In the genomic region with DNA sequence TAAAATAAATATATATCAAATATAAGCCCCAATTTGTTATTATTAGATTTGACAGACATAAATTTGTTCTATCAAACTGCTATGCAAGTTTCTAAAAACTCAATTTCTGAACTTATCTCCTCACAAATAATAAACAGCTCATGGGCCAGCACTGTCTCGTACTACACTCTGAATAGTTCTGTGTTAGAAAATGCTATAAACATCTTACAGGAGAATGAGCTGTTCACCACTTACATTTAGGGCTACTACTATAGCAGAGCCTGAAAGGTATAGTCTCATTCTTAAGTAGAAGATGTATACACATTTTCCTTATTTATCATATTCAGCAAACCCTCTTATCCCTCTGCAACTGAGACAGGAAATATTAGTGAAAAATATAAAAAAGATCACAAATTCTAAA, we compare ENCODE assay signal across 25 cellular contexts. TPM values are rescaled to one million over a fixed set of nuclear protein-coding genes. Genes with fewer than 3 reads are reported as not detected.
A peak's percentile ranks its signal among the peaks of the same experiment; 100 is the strongest.
DNase-seq lines count a peak whose midpoint lies in the region; ATAC-seq, FAIRE-seq and TF ChIP-seq lines count a peak whose summit lies in the region.
"Had no signal": no experiment of that assay in that cellular context is flagged by ENCODE, and none has a peak within 500 bp of the region (broad histone marks: within the 10 kb centered on the region; RNA-seq: fewer than 3 reads in every experiment).

No MANE protein-coding gene starts in this region.

- peaks cover 8% of the 10 kb centered on the region for H3K36me3 Mint-ChIP-seq in activated CD8-positive, alpha-beta T cell treated with anti-CD3 and anti-CD28 coated beads for 36 hours (ENCODE audit: low read depth)
- peaks cover 12% of the 10 kb centered on the region for H3K36me3 Mint-ChIP-seq in activated CD8-positive, alpha-beta T cell treated with anti-CD3 and anti-CD28 coated beads, Interleukin-2, amount 10 ng/mL, durations not matched to agents 7 days and 5 days (ENCODE audit: low read depth)
- peaks cover 8 to 21% of the 10 kb centered on the region in 2 donors for H3K36me3 Mint-ChIP-seq in stimulated activated naive B cell treated with anti-CD40 and anti-IgM and Interleukin-4, amounts not matched to agents 10 μg/mL and 1 μg/mL and 100 μg/mL, for 72 hours

- H3K27ac ChIP-seq in ascending aorta: peak overlapping the region; percentile 49 to 60
- H3K27ac ChIP-seq: KMS-11 had no signal

- TF ChIP-seq CTCF in activated CD8-positive, alpha-beta T cell treated with anti-CD3 and anti-CD28 coated beads for 36 hours (IDR thresholded peaks at IDR 0.05): no peak
- no peak for TF ChIP-seq CTCF in ascending aorta (IDR thresholded peaks at IDR 0.05)

- H3K27me3 ChIP-seq in ascending aorta: no peaks in the 10 kb centered on the region

- H3K4me1 Mint-ChIP-seq in activated CD8-positive, alpha-beta T cell treated with anti-CD3 and anti-CD28 coated beads for 36 hours (ENCODE audit: low read depth): peaks cover 69% of the 10 kb centered on the region
- H3K4me1 Mint-ChIP-seq in activated CD8-positive, alpha-beta T cell treated with anti-CD3 and anti-CD28 coated beads, Interleukin-2, amount 10 ng/mL, durations not matched to agents 7 days and 5 days (ENCODE audit: low read depth): peaks cover 41% of the 10 kb centered on the region
- H3K4me1 Mint-ChIP-seq in stimulated activated naive B cell treated with anti-CD40 and anti-IgM and Interleukin-4, amounts not matched to agents 10 μg/mL and 1 μg/mL and 100 μg/mL, for 72 hours: peaks cover 29 to 73% of the 10 kb centered on the region in 2 donors

- H3K4me3 Mint-ChIP-seq in activated CD8-positive, alpha-beta T cell treated with anti-CD3 and anti-CD28 coated beads for 36 hours: peak overlapping the region; percentile 0
- no peak overlapping the region for H3K4me3 Mint-ChIP-seq in activated CD8-positive, alpha-beta T cell treated with anti-CD3 and anti-CD28 coated beads, Interleukin-2, amount 10 ng/mL, durations not matched to agents 7 days and 5 days
- H3K4me3 Mint-ChIP-seq in stimulated activated naive B cell treated with anti-CD40 and anti-IgM and Interleukin-4, amounts not matched to agents 10 μg/mL and 1 μg/mL and 100 μg/mL, for 72 hours: peak overlapping the region; percentile 48 to 52
- H3K4me3 Mint-ChIP-seq: CD4-positive, alpha-beta memory T cell had no signal

- peaks cover 0 to 13% of the 10 kb centered on the region in 2 donors for H3K4me1 ChIP-seq in ascending aorta
- H3K4me1 ChIP-seq: BE2C had no signal

- H3K27me3 Mint-ChIP-seq in activated CD8-positive, alpha-beta T cell treated with anti-CD3 and anti-CD28 coated beads for 36 hours: no peaks in the 10 kb centered on the region
- H3K27me3 Mint-ChIP-seq in activated CD8-positive, alpha-beta T cell treated with anti-CD3 and anti-CD28 coated beads, Interleukin-2, amount 10 ng/mL, durations not matched to agents 7 days and 5 days (ENCODE audit: low read depth): no peaks in the 10 kb centered on the region
- H3K27me3 Mint-ChIP-seq in stimulated activated naive B cell treated with anti-CD40 and anti-IgM and Interleukin-4, amounts not matched to agents 10 μg/mL and 1 μg/mL and 100 μg/mL, for 72 hours: no peaks in the 10 kb centered on the region
- H3K27me3 Mint-ChIP-seq: CD4-positive, alpha-beta memory T cell had no signal

- no peaks in the 10 kb centered on the region for H3K9me3 ChIP-seq in ascending aorta
- H3K9me3 ChIP-seq: BE2C had no signal

- intact Hi-C loops in activated CD8-positive, alpha-beta T cell treated with anti-CD3 and anti-CD28 coated beads for 36 hours (cut with micrococcal nuclease): loop anchor here (5.0 kb wide), 1 partner anchor 88 kb away; no protein-coding TSS in a partner anchor
- intact Hi-C loops in ascending aorta (cut with DNase I): no loop called here

- CTCF ChIA-PET in activated CD8-positive, alpha-beta T cell treated with anti-CD3 and anti-CD28 coated beads for 36 hours (lab: Charles Lee): interaction anchor here (0.5 to 6.4 kb wide), 5 partner anchors 9 to 84 kb away, joined by 3 to 26 read pairs (median 4); a partner anchor contains a TSS
- CTCF ChIA-PET in activated CD8-positive, alpha-beta T cell treated with anti-CD3 and anti-CD28 coated beads, Interleukin-2, amount 10 ng/mL, durations not matched to agents 7 days and 5 days (lab: Charles Lee): interaction anchor here (1.7 kb wide), 1 partner anchor 18 kb away, joined by 6 read pairs; a partner anchor contains a TSS

- ATAC-seq in activated CD8-positive, alpha-beta T cell treated with anti-CD3 and anti-CD28 coated beads for 36 hours: no peak
- no peak for ATAC-seq in activated CD8-positive, alpha-beta T cell treated with anti-CD3 and anti-CD28 coated beads, Interleukin-2, amount 10 ng/mL, durations not matched to agents 7 days and 5 days
- ATAC-seq in stimulated activated naive B cell treated with anti-CD40 and anti-IgM and Interleukin-4, amounts not matched to agents 10 μg/mL and 1 μg/mL and 100 μg/mL, for 72 hours (replicated peaks): no peak
- no peak for ATAC-seq in GM21717 (IDR thresholded peaks at IDR 0.05; ENCODE audit: unreplicated experiment)
- ATAC-seq: PC-3 had no signal

- H3K4me3 ChIP-seq in ascending aorta: no peak overlapping the region

- no peak for DNase-seq in activated CD8-positive, alpha-beta T cell treated with anti-CD3 and anti-CD28 coated beads for 36 hours
- DNase-seq in activated CD8-positive, alpha-beta T cell treated with anti-CD3 and anti-CD28 coated beads, Interleukin-2, amount 10 ng/mL, durations not matched to agents 7 days and 5 days: no peak
- DNase-seq in GM19239 (ENCODE audit: insufficient read length, low spot score) (no peak), ascending aorta (ENCODE audit: low spot score in 2 of 2) (no peak), NCI-H2171 (lab: John Stamatoyannopoulos, UW) (no peak), CD1c-positive myeloid dendritic cell (ENCODE audit: extremely low spot score) (no peak)
- no peak for DNase-seq in stimulated activated naive B cell treated with anti-CD40 and anti-IgM and Interleukin-4, amounts not matched to agents 10 μg/mL and 1 μg/mL and 100 μg/mL, for 72 hours
- DNase-seq: BE2C; CD4-positive, alpha-beta memory T cell; DMS153; NCI-H1417 treated with DMSO at 0.1 percent for 48 hours; NCI-H187 treated with DMSO at 0.1 percent for 48 hours; NCI-H226; NCI-H524; NCI-H82; PC-3; RPMI8226; SHP77 treated with DMSO at 0.1 percent for 48 hours had no signal

- POLR2A ChIA-PET in activated CD8-positive, alpha-beta T cell treated with anti-CD3 and anti-CD28 coated beads for 36 hours (lab: Charles Lee): interaction anchor here (1.0 to 1.4 kb wide), 2 partner anchors 9 to 12 kb away, joined by 3 to 5 read pairs; a partner anchor contains a TSS
- POLR2A ChIA-PET in activated CD8-positive, alpha-beta T cell treated with anti-CD3 and anti-CD28 coated beads, Interleukin-2, amount 10 ng/mL, durations not matched to agents 7 days and 5 days (lab: Charles Lee): interaction anchor here (0.7 to 5.7 kb wide), 3 partner anchors 12 to 223 kb away, joined by 3 to 61 read pairs (median 3); a partner anchor contains a TSS

- no peaks in the 10 kb centered on the region for H3K9me3 Mint-ChIP-seq in activated CD8-positive, alpha-beta T cell treated with anti-CD3 and anti-CD28 coated beads for 36 hours
- H3K9me3 Mint-ChIP-seq in activated CD8-positive, alpha-beta T cell treated with anti-CD3 and anti-CD28 coated beads, Interleukin-2, amount 10 ng/mL, durations not matched to agents 7 days and 5 days (ENCODE audit: insufficient read depth): no peaks in the 10 kb centered on the region
- H3K9me3 Mint-ChIP-seq in stimulated activated naive B cell treated with anti-CD40 and anti-IgM and Interleukin-4, amounts not matched to agents 10 μg/mL and 1 μg/mL and 100 μg/mL, for 72 hours: peaks cover 0 to 2% of the 10 kb centered on the region in 2 donors
- H3K9me3 Mint-ChIP-seq: CD4-positive, alpha-beta memory T cell had no signal

- no peaks in the 10 kb centered on the region for H3K36me3 ChIP-seq in ascending aorta
- H3K36me3 ChIP-seq: BE2C had no signal

- H3K27ac Mint-ChIP-seq in activated CD8-positive, alpha-beta T cell treated with anti-CD3 and anti-CD28 coated beads for 36 hours: peak overlapping the region; percentile 78
- H3K27ac Mint-ChIP-seq in activated CD8-positive, alpha-beta T cell treated with anti-CD3 and anti-CD28 coated beads, Interleukin-2, amount 10 ng/mL, durations not matched to agents 7 days and 5 days: no peak overlapping the region
- no peak overlapping the region for H3K27ac Mint-ChIP-seq in stimulated activated naive B cell treated with anti-CD40 and anti-IgM and Interleukin-4, amounts not matched to agents 10 μg/mL and 1 μg/mL and 100 μg/mL, for 72 hours

- FAIRE-seq in GM19239 (lab: Jason Lieb, UNC): peak; percentile 74

RNA-seq across cellular contexts. Expression of a gene that starts 12.6 kb away (rescaled TPM):
- total RNA-seq in activated CD8-positive, alpha-beta T cell treated with anti-CD3 and anti-CD28 coated beads for 36 hours: 10 to 100 TPM; 22.2 to 24.8 TPM
- total RNA-seq in activated CD8-positive, alpha-beta T cell treated with anti-CD3 and anti-CD28 coated beads, Interleukin-2, amount 10 ng/mL, durations not matched to agents 7 days and 5 days: 10 to 100 TPM; 24.8 to 25.3 TPM
- total RNA-seq in ascending aorta: 65.8 TPM

RNA-seq across cellular contexts. Expression of a gene that starts 18.0 kb away (rescaled TPM):
- total RNA-seq in activated CD8-positive, alpha-beta T cell treated with anti-CD3 and anti-CD28 coated beads for 36 hours: 100 to 1,000 TPM; 225 to 226 TPM
- total RNA-seq in activated CD8-positive, alpha-beta T cell treated with anti-CD3 and anti-CD28 coated beads, Interleukin-2, amount 10 ng/mL, durations not matched to agents 7 days and 5 days: 100 to 1,000 TPM; 180 to 182 TPM
- total RNA-seq in ascending aorta: 212 TPM

RNA-seq across cellular contexts. Expression of a gene that starts 18.2 kb away (rescaled TPM):
- not detected for total RNA-seq in activated CD8-positive, alpha-beta T cell treated with anti-CD3 and anti-CD28 coated beads for 36 hours
- not detected for total RNA-seq in activated CD8-positive, alpha-beta T cell treated with anti-CD3 and anti-CD28 coated beads, Interleukin-2, amount 10 ng/mL, durations not matched to agents 7 days and 5 days
- not detected for total RNA-seq in ascending aorta
- total RNA-seq: A172; CD4-positive, alpha-beta memory T cell; Daoy; H4; HT1080; M059J had no signal

RNA-seq across cellular contexts. Expression of a gene that starts 42.1 kb away (rescaled TPM):
- total RNA-seq in activated CD8-positive, alpha-beta T cell treated with anti-CD3 and anti-CD28 coated beads for 36 hours: 10 to 100 TPM; 55.6 to 56.9 TPM
- 100 to 1,000 TPM; 106 to 115 TPM for total RNA-seq in activated CD8-positive, alpha-beta T cell treated with anti-CD3 and anti-CD28 coated beads, Interleukin-2, amount 10 ng/mL, durations not matched to agents 7 days and 5 days
- 113 TPM for total RNA-seq in ascending aorta
